10 cellular contexts compared by ENCODE assay signal in genomic region chr3:38247366-38248035, GRCh38. TPM values are rescaled to one million over a fixed set of nuclear protein-coding genes. Genes with fewer than 3 reads are reported as not detected.
DNase-seq lines count a peak whose midpoint lies in the region; ATAC-seq, FAIRE-seq and TF ChIP-seq lines count a peak whose summit lies in the region.
"Had no signal": no experiment of that assay in that cellular context is flagged by ENCODE, and none has a peak within 500 bp of the region (broad histone marks: within the 10 kb centered on the region; RNA-seq: fewer than 3 reads in every experiment).

No MANE protein-coding gene starts in this region.

- intact Hi-C loops in ascending aorta (cut with DNase I) = loop anchor here (2.0 kb wide), 1 partner anchor 111 kb away; the partner anchor contains the start of gene ACAA1

- no peak for ATAC-seq in GM21717 (IDR thresholded peaks at IDR 0.05; ENCODE audit: unreplicated experiment)

- H3K27me3 ChIP-seq in ascending aorta = no peaks in the 10 kb centered on the region

- no peak for DNase-seq in GM12891 (ENCODE audit: insufficient read length, low spot score)
- DNase-seq in RPMI7951 (ENCODE audit: low read depth) = peak; percentile 88
- DNase-seq in fibroblast of pulmonary artery (ENCODE audit: low read depth) = peak; percentile 88
- DNase-seq in pons (ENCODE audit: low spot score) = peak; percentile 44
- no peak for DNase-seq in NCI-H1048 (lab: John Stamatoyannopoulos, UW)
- DNase-seq in ascending aorta (ENCODE audit: low spot score in 2 of 2) = no peak
- DNase-seq in SHP77 (lab: John Stamatoyannopoulos, UW) = no peak
- DNase-seq: NCI-H748 treated with DMSO at 0.1 percent for 48 hours had no signal

- H3K4me3 ChIP-seq in fibroblast of pulmonary artery (replicated peaks; ENCODE audit: low read depth, low read length) (no peak overlapping the region), ascending aorta (no peak overlapping the region)

- H3K9me3 ChIP-seq in ascending aorta = no peaks in the 10 kb centered on the region

- TF ChIP-seq POLR2A in GM12891 (IDR thresholded peaks at IDR 0.05; ENCODE audit: low read depth, low read length) = no peak

- TF ChIP-seq CTCF in fibroblast of pulmonary artery (IDR thresholded peaks at IDR 0.05; ENCODE audit: low read length, missing control alignments) (peak; percentile 52), ascending aorta (IDR thresholded peaks at IDR 0.05) (peak in 1 of 3 experiments; percentile 6)

- peaks cover 24 to 70% of the 10 kb centered on the region in 2 donors for H3K36me3 ChIP-seq in ascending aorta

- no peaks in the 10 kb centered on the region for H3K4me1 ChIP-seq in ascending aorta

- FAIRE-seq in GM12891 (lab: Jason Lieb, UNC) = peak; percentile 9
- FAIRE-seq: GM19239 had no signal

- H3K27ac ChIP-seq in ascending aorta = no peak overlapping the region

TF ChIP-seq in GM12891, 5 proteins besides CTCF, POLR2A, EP300 and RAD21:
- TF ChIP-seq PAX5 (IDR thresholded peaks at IDR 0.05; ENCODE audit: insufficient read depth, low read length, severe bottlenecking) (no peak), POLR2AphosphoS5 (IDR thresholded peaks at IDR 0.05; ENCODE audit: low read depth, low read length) (no peak), POU2F2 (IDR thresholded peaks at IDR 0.05; ENCODE audit: low read depth, low read length) (no peak), TAF1 (IDR thresholded peaks at IDR 0.05; ENCODE audit: low read depth, low read length) (no peak)

RNA-seq across cellular contexts. Expression of gene SLC22A13, which starts 18.1 kb away (rescaled TPM):
- polyA plus RNA-seq in GM12891 (2012; ENCODE audit: low read depth, missing spikeins) = not detected
- 0.29 TPM in 1 of 2 replicates, not detected in the other for total RNA-seq in RPMI7951 (2014; rRNA removed; shearing (Covaris generic))
- total RNA-seq in ascending aorta = not detected

RNA-seq across cellular contexts. Expression of gene SLC22A14, which starts 34.6 kb away (rescaled TPM):
- polyA plus RNA-seq in GM12891 (2012; ENCODE audit: low read depth, missing spikeins) = not detected
- 0.12 and 0.20 TPM in 2 replicates for total RNA-seq in RPMI7951 (2014; rRNA removed; shearing (Covaris generic))
- total RNA-seq in ascending aorta = not detected

Comparison
In these comparisons a context has a peak if more than half of its experiments do, and no peak if none do; other contexts are left out.
1. DNase-seq: peak in RPMI7951 (single experiment), fibroblast of pulmonary artery (single experiment) and pons (single experiment); none in GM12891 (single experiment), NCI-H1048 (single experiment), ascending aorta (0 of 2) and SHP77 (0 of 2).